In genomic region chr18:9135081-9135911, GRCh38 we compare ENCODE assay signal across 8 cellular contexts. TPM values are rescaled to one million over a fixed set of nuclear protein-coding genes. Genes with fewer than 3 reads are reported as not detected.
DNase-seq lines count a peak whose midpoint lies in the region; ATAC-seq and TF ChIP-seq lines count a peak whose summit lies in the region.

No MANE protein-coding gene starts in this region.

- H3K27me3 Mint-ChIP-seq in activated B cell treated with CpG ODN at 0.5 μM for 24 hours = no peaks in the 10 kb centered on the region

- peaks cover 61% of the 10 kb centered on the region for H3K36me3 Mint-ChIP-seq in activated B cell treated with CpG ODN at 0.5 μM for 24 hours (ENCODE audit: low read depth)

- no peak overlapping the region for H3K27ac ChIP-seq in iPS-18a (ENCODE audit: low read length)

- peak overlapping the region; percentile 99 for H3K27ac Mint-ChIP-seq in activated B cell treated with CpG ODN at 0.5 μM for 24 hours

- no peaks in the 10 kb centered on the region for H3K9me3 Mint-ChIP-seq in activated B cell treated with CpG ODN at 0.5 μM for 24 hours

- peaks cover 50% of the 10 kb centered on the region for H3K4me1 Mint-ChIP-seq in activated B cell treated with CpG ODN at 0.5 μM for 24 hours

- CTCF ChIA-PET in activated B cell treated with CpG ODN at 0.5 μM for 24 hours (lab: Charles Lee) = interaction anchor here (0.9 to 1.4 kb wide), 3 partner anchors 17 to 64 kb away, joined by 3 to 4 read pairs (median 3); no protein-coding TSS in a partner anchor

- POLR2A ChIA-PET in activated B cell treated with CpG ODN at 0.5 μM for 24 hours (lab: Charles Lee) = interaction anchor here (0.6 to 11.4 kb wide), 15 partner anchors 9 to 202 kb away, joined by 3 to 257 read pairs (median 23); partner anchors contain the start of gene NDUFV2

- no peak for TF ChIP-seq CTCF in activated B cell treated with CpG ODN at 0.5 μM for 24 hours (IDR thresholded peaks at IDR 0.05)

- H3K27me3 ChIP-seq in iPS-18a (ENCODE audit: control insufficient read depth, insufficient read depth, low read length) = no peaks in the 10 kb centered on the region

- peaks cover 4% of the 10 kb centered on the region for H3K4me1 ChIP-seq in iPS-18a (ENCODE audit: control insufficient read depth, low read depth, low read length)

- peak overlapping the region; percentile 77 for H3K9ac ChIP-seq in iPS-18a (ENCODE audit: low read length)

- intact Hi-C loops in activated B cell treated with CpG ODN at 0.5 μM for 24 hours (cut with micrococcal nuclease) = loop anchor here (5.0 kb wide), 2 partner anchors 528 to 777 kb away; partner anchors contain the start of genes RAB12 and VAPA

- H3K36me3 ChIP-seq in iPS-18a (ENCODE audit: control insufficient read depth, low read depth, low read length) = peaks cover 42% of the 10 kb centered on the region

- H3K9me3 ChIP-seq in iPS-18a (ENCODE audit: control insufficient read depth, low read depth, low read length) = no peaks in the 10 kb centered on the region

- ATAC-seq in activated B cell treated with CpG ODN at 0.5 μM for 24 hours (ENCODE audit: low read depth) (no peak), GM21825 (IDR thresholded peaks at IDR 0.05; ENCODE audit: unreplicated experiment) (no peak)

- peak; percentile 4 to 38 for DNase-seq in NCI-H526 (lab: John Stamatoyannopoulos, UW)
- no peak for DNase-seq in NCI-H526 treated with DMSO at 0.1 percent for 48 hours (lab: John Stamatoyannopoulos, UW)
- DNase-seq in activated B cell treated with CpG ODN at 0.5 μM for 24 hours = no peak
- peak; percentile 49 for DNase-seq in superior temporal gyrus (ENCODE audit: extremely low spot score)
- no peak for DNase-seq in AG08396 (ENCODE audit: low spot score)
- no peak for DNase-seq in A172 (ENCODE audit: low spot score)

- H3K4me3 ChIP-seq in iPS-18a (ENCODE audit: low read length) = peak overlapping the region; percentile 82

- peak overlapping the region; percentile 98 for H3K4me3 Mint-ChIP-seq in activated B cell treated with CpG ODN at 0.5 μM for 24 hours

RNA-seq across cellular contexts. Expression of gene ANKRD12, which starts 1.3 kb away (rescaled TPM):
- total RNA-seq in activated B cell treated with CpG ODN at 0.5 μM for 24 hours = 121 and 125 TPM in 2 replicates
- 12.5 and 24.1 TPM in 2 replicates for total RNA-seq in A172 (2014; rRNA removed; shearing (Covaris generic))

RNA-seq across cellular contexts. Expression of gene NDUFV2, which starts 32.8 kb away (rescaled TPM):
- total RNA-seq in activated B cell treated with CpG ODN at 0.5 μM for 24 hours = 168 and 169 TPM in 2 replicates
- 244 and 300 TPM in 2 replicates for total RNA-seq in A172 (2014; rRNA removed; shearing (Covaris generic))

Comparison
In these comparisons a context has a peak if more than half of its experiments do, and no peak if none do; other contexts are left out.
1. DNase-seq: peak in NCI-H526 (2 of 2) and superior temporal gyrus (single experiment); none in NCI-H526 treated with DMSO at 0.1 percent for 48 hours (single experiment), activated B cell treated with CpG ODN at 0.5 μM for 24 hours (single experiment), AG08396 (single experiment) and A172 (single experiment).